18 cellular contexts compared by ENCODE assay signal in the genomic region with DNA sequence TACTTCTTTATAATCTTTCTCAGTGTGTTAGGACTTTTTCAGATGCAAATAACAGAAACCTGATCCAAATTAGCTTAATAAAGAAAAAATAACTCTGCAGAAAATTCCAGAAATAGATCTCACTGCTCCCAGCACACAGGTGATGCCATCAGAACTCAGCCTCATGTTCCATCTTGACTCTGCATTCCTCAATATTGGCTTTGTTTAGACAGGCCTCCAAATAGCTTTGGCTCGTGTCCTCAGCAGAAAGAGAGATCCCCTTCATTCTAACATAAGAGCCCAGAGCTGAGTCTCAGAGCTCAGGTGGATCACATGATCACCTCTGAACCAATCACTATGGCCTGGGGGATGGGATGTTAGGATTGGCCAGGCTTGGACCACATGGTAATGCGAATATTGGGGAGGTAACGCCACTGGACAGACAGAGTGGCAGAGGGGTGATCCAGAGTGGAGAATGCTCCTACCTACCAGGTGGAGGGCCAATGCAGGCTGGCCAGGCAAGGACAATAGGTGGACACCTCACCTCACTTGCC. TPM values are rescaled to one million over a fixed set of nuclear protein-coding genes. Genes with fewer than 3 reads are reported as not detected.
DNase-seq lines count a peak whose midpoint lies in the region; ATAC-seq and TF ChIP-seq lines count a peak whose summit lies in the region.
"Had no signal": no experiment of that assay in that cellular context is flagged by ENCODE, and none has a peak within 500 bp of the region (broad histone marks: within the 10 kb centered on the region; RNA-seq: fewer than 3 reads in every experiment).

No MANE protein-coding gene starts in this region.

- DNase-seq in breast epithelium (ENCODE audit: low spot score in 2 of 2) (peak in 1 of 2 donors; percentile 53), MCF 10A (ENCODE audit: unreplicated experiment) (no peak), WTC11 (ENCODE audit: low spot score) (no peak), epithelial cell of esophagus (ENCODE audit: low read depth) (peak; percentile 68)
- DNase-seq: Calu3; CD4-positive, CD25-positive, alpha-beta regulatory T cell; DMS 273 treated with DMSO at 0.1 percent for 48 hours; DMS79; HCEC 1CT had no signal

- H3K9me3 ChIP-seq in breast epithelium = no peaks in the 10 kb centered on the region
- no peaks in the 10 kb centered on the region for H3K9me3 ChIP-seq in thymus (ENCODE audit: control insufficient read depth)
- H3K9me3 ChIP-seq: BLaER1 treated with 17β-estradiol and CSF1 and Interleukin-3, amounts not matched to agents 10 nM and 100 nM had no signal

- no peak; the same call in 1 of the 2 replicates for ATAC-seq in WTC11
- no peak for ATAC-seq in GM18519 (IDR thresholded peaks at IDR 0.05; ENCODE audit: low FRiP score, unreplicated experiment)
- ATAC-seq in GM18858 (IDR thresholded peaks at IDR 0.05; ENCODE audit: unreplicated experiment) = no peak
- ATAC-seq in GM19395 (IDR thresholded peaks at IDR 0.05; ENCODE audit: unreplicated experiment) = no peak
- ATAC-seq: GM12878 had no signal

- no peak for TF ChIP-seq POLR2A in breast epithelium (IDR thresholded peaks at IDR 0.05)

- TF ChIP-seq CTCF in breast epithelium (IDR thresholded peaks at IDR 0.05) (no peak), MCF 10A (IDR thresholded peaks at IDR 0.05; ENCODE audit: unreplicated experiment) (no peak), WTC11 (IDR thresholded peaks at IDR 0.05) (no peak), epithelial cell of esophagus (IDR thresholded peaks at IDR 0.05; ENCODE audit: insufficient read depth, low read depth, low read length, missing control alignments) (no peak)

- no peaks in the 10 kb centered on the region for H3K36me3 Mint-ChIP-seq in MCF 10A (ENCODE audit: insufficient read depth, unreplicated experiment)
- H3K36me3 Mint-ChIP-seq in WTC11 = no peaks in the 10 kb centered on the region
- H3K36me3 Mint-ChIP-seq: CD4-positive, CD25-positive, alpha-beta regulatory T cell had no signal

- H3K27ac ChIP-seq in breast epithelium (peak overlapping the region; percentile 26 to 38), thymus (ENCODE audit: low read depth) (peak overlapping the region; percentile 8)
- H3K27ac ChIP-seq: 22Rv1; BLaER1 treated with 17β-estradiol and CSF1 and Interleukin-3, amounts not matched to agents 10 nM and 100 nM had no signal

- no peaks in the 10 kb centered on the region for H3K4me1 ChIP-seq in breast epithelium
- no peaks in the 10 kb centered on the region for H3K4me1 ChIP-seq in thymus (ENCODE audit: control insufficient read depth, insufficient read depth, low read length)
- H3K4me1 ChIP-seq: BLaER1 treated with 17β-estradiol and CSF1 and Interleukin-3, amounts not matched to agents 10 nM and 100 nM had no signal

- intact Hi-C loops in breast epithelium (cut with DNase I; ENCODE audit: low total_unique reads) (no loop called here), MCF 10A (cut with micrococcal nuclease) (no loop called here)

- CTCF ChIA-PET in MCF 10A (lab: Yijun Ruan, JAX) = interaction anchor here (0.6 kb wide), 1 partner anchor 139 kb away, joined by 5 read pairs; no protein-coding TSS in a partner anchor
- CTCF ChIA-PET in WTC11 (lab: Charles Lee) = interaction anchor here (0.6 to 1.9 kb wide), 3 partner anchors 40 to 47 kb away, joined by 3 to 5 read pairs (median 4); no protein-coding TSS in a partner anchor

- no TSS peak for BruUV-seq in MCF 10A (replicated peaks; lab: Mats Ljungman, UMichigan)

- H3K9me3 Mint-ChIP-seq in MCF 10A (ENCODE audit: unreplicated experiment) (no peaks in the 10 kb centered on the region), WTC11 (peaks cover 3% of the 10 kb centered on the region; the same call in 1 of the 2 replicates)

- H3K4me3 Mint-ChIP-seq in MCF 10A (ENCODE audit: unreplicated experiment) = no peak overlapping the region
- no peak overlapping the region for H3K4me3 Mint-ChIP-seq in WTC11
- H3K4me3 Mint-ChIP-seq: CD4-positive, CD25-positive, alpha-beta regulatory T cell had no signal

- no peaks in the 10 kb centered on the region for H3K4me1 Mint-ChIP-seq in MCF 10A (ENCODE audit: insufficient read depth, unreplicated experiment)
- H3K4me1 Mint-ChIP-seq in WTC11 = no peaks in the 10 kb centered on the region; the same call in 1 of the 2 replicates
- H3K4me1 Mint-ChIP-seq: CD4-positive, CD25-positive, alpha-beta regulatory T cell had no signal

- no peaks in the 10 kb centered on the region for H3K36me3 ChIP-seq in breast epithelium
- H3K36me3 ChIP-seq in thymus (ENCODE audit: control insufficient read depth, insufficient read depth) = no peaks in the 10 kb centered on the region
- H3K36me3 ChIP-seq: BLaER1 treated with 17β-estradiol and CSF1 and Interleukin-3, amounts not matched to agents 10 nM and 100 nM had no signal

- H3K27me3 ChIP-seq in breast epithelium (peaks cover 0 to 6% of the 10 kb centered on the region in 2 donors), thymus (ENCODE audit: control insufficient read depth, insufficient read depth) (no peaks in the 10 kb centered on the region)
- H3K27me3 ChIP-seq: BLaER1 treated with 17β-estradiol and CSF1 and Interleukin-3, amounts not matched to agents 10 nM and 100 nM had no signal

- H3K27ac Mint-ChIP-seq in MCF 10A (ENCODE audit: low read depth, unreplicated experiment) (no peak overlapping the region), WTC11 (no peak overlapping the region)
- H3K27ac Mint-ChIP-seq: CD4-positive, CD25-positive, alpha-beta regulatory T cell had no signal

- no peak overlapping the region for H3K4me3 ChIP-seq in breast epithelium
- H3K4me3 ChIP-seq in epithelial cell of esophagus (ENCODE audit: low read length) = no peak overlapping the region
- no peak overlapping the region for H3K4me3 ChIP-seq in thymus (ENCODE audit: low read length)
- H3K4me3 ChIP-seq: BLaER1 treated with 17β-estradiol and CSF1 and Interleukin-3, amounts not matched to agents 10 nM and 100 nM; GM12878 had no signal

- POLR2A ChIA-PET in MCF 10A (lab: Yijun Ruan, JAX) (no interaction called here), WTC11 (lab: Charles Lee) (no interaction called here)

- 89% methylated on average over 3 of the region's 3 CpGs for WGBS in thymus

- H3K27me3 Mint-ChIP-seq in MCF 10A (ENCODE audit: insufficient read depth, unreplicated experiment) (peaks cover 62% of the 10 kb centered on the region), WTC11 (ENCODE audit: low read depth) (peaks cover 4% of the 10 kb centered on the region; the same call in 1 of the 2 replicates)

TF ChIP-seq in WTC11, 78 proteins besides CTCF, POLR2A, EP300 and RAD21:
- TF ChIP-seq CREB1 (CRISPR knock-in tag; IDR thresholded peaks at IDR 0.05) (no peak), USF2 (CRISPR knock-in tag; IDR thresholded peaks at IDR 0.05) (peak; percentile 72), NFYB (CRISPR knock-in tag; conservative IDR thresholded peaks at IDR 0.05; ENCODE audit: low read depth) (peak; percentile 69), ETV6 (CRISPR knock-in tag; IDR thresholded peaks at IDR 0.05) (no peak), ERG (CRISPR knock-in tag; IDR thresholded peaks at IDR 0.05) (no peak), TEAD1 (CRISPR knock-in tag; IDR thresholded peaks at IDR 0.05) (no peak), ZNF121 (CRISPR knock-in tag; IDR thresholded peaks at IDR 0.05) (no peak)

RNA-seq across cellular contexts. Expression of gene TBC1D21, which starts 46.6 kb away (rescaled TPM):
- total RNA-seq in breast epithelium = not detected
- total RNA-seq in MCF 10A (2022) = not detected in 2 replicates
- total RNA-seq in WTC11 (2021) = not detected in 3 replicates
- polyA plus RNA-seq in thymus = 0.05 TPM
- total RNA-seq: Calu3; CD4-positive, CD25-positive, alpha-beta regulatory T cell; G401; GM12878; H4 had no signal
- polyA plus RNA-seq: CD4-positive, CD25-positive, alpha-beta regulatory T cell; GM12878 had no signal
